Comparison of ENCODE assay signal across 14 cellular contexts in the genomic region with DNA sequence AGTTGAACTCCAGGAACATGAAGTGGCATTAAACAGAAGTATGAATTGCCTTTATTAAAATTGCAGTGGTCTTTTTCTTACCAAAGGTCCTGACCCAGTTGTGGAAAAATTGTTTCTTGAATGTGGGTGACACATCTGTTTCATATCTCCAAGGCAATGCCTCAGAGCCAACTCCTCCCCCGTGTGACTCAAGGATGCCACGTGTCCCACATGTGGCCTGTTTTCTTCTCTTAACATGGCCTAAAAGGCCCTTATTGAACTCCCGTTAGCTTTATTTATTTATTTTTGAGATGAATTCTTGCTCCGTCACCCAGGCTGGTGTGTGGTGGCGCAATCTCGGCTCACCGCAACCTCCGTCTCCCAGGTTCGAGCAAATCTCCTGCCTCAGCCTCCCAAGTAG.
DNase-seq lines count a peak whose midpoint lies in the region; ATAC-seq, FAIRE-seq and TF ChIP-seq lines count a peak whose summit lies in the region.
"Had no signal": no experiment of that assay in that cellular context is flagged by ENCODE, and none has a peak within 500 bp of the region (broad histone marks: within the 10 kb centered on the region; RNA-seq: fewer than 3 reads in every experiment).

No MANE protein-coding gene starts in this region.

- DNase-seq in stimulated activated CD4-positive, alpha-beta T cell treated with anti-CD3 and anti-CD28 coated beads, Interleukin-12 subunit alpha, Interleukin-12 subunit beta, amount 100 ng/mL, for 24 hours (ENCODE audit: low read depth in 2 of 2) = peak; percentile 6 to 26
- DNase-seq in stimulated activated CD4-positive, alpha-beta T cell treated with anti-CD3 and anti-CD28 coated beads, Interleukin-4, amount 100 ng/mL, for 4 hours = no peak
- DNase-seq in astrocyte of the spinal cord (ENCODE audit: low read depth, low spot score) = peak; percentile 14
- peak; percentile 69 for DNase-seq in hepatic stellate cell (ENCODE audit: low spot score)
- DNase-seq in NCI-H1930 (lab: John Stamatoyannopoulos, UW) = no peak
- DNase-seq in H54 (ENCODE audit: insufficient read length, low spot score) = no peak
- DNase-seq in SIG-M5 treated with dmso at 0.1 percent for 504 hours (lab: John Stamatoyannopoulos, UW; ENCODE audit: unreplicated experiment) = no peak
- DNase-seq: activated B cell treated with CpG ODN at 0.5 μM for 24 hours; aorta; CD4-positive, CD25-positive, alpha-beta regulatory T cell; left colon; NCI-H446 treated with DMSO at 0.1 percent for 48 hours; SHP77 had no signal

- no peak overlapping the region for H3K4me3 ChIP-seq in astrocyte of the spinal cord (ENCODE audit: low read depth, low read length)

- TF ChIP-seq CTCF in astrocyte of the spinal cord (IDR thresholded peaks at IDR 0.05; ENCODE audit: low read depth, low read length) = no peak

- FAIRE-seq in H54 (lab: Jason Lieb, UNC) = no peak

- in situ Hi-C loops in astrocyte of the spinal cord (cut with HindIII; ENCODE audit: low sequenced_read_pairs) = no loop called here

- TF ChIP-seq POLR2A in H54 (IDR thresholded peaks at IDR 0.05; ENCODE audit: low read depth, low read length) = no peak

- ATAC-seq in GM21529 (IDR thresholded peaks at IDR 0.05; ENCODE audit: unreplicated experiment) = no peak
- ATAC-seq: left colon had no signal

Comparison
In these comparisons a context has a peak if more than half of its experiments do, and no peak if none do; other contexts are left out.
1. DNase-seq: peak in stimulated activated CD4-positive, alpha-beta T cell treated with anti-CD3 and anti-CD28 coated beads, Interleukin-12 subunit alpha, Interleukin-12 subunit beta, amount 100 ng/mL, for 24 hours (2 of 2), astrocyte of the spinal cord (single experiment) and hepatic stellate cell (single experiment); none in stimulated activated CD4-positive, alpha-beta T cell treated with anti-CD3 and anti-CD28 coated beads, Interleukin-4, amount 100 ng/mL, for 4 hours (0 of 2), NCI-H1930 (0 of 2), H54 (single experiment) and SIG-M5 treated with dmso at 0.1 percent for 504 hours (single experiment).